In genomic region chr2:227413371-227413770, GRCh38 we compare ENCODE assay signal across 20 cellular contexts. TPM values are rescaled to one million over a fixed set of nuclear protein-coding genes. Genes with fewer than 3 reads are reported as not detected.
DNase-seq lines count a peak whose midpoint lies in the region; ATAC-seq, FAIRE-seq and TF ChIP-seq lines count a peak whose summit lies in the region.
"Had no signal": no experiment of that assay in that cellular context is flagged by ENCODE, and none has a peak within 500 bp of the region (broad histone marks: within the 10 kb centered on the region; RNA-seq: fewer than 3 reads in every experiment).

No MANE protein-coding gene starts in this region.

- no peak for ATAC-seq in stimulated activated naive CD8-positive, alpha-beta T cell treated with anti-CD3 and anti-CD28 coated beads, Interleukin-15, amount 100 ng/mL, for 72 hours
- ATAC-seq: heart left ventricle had no signal

- H3K36me3 Mint-ChIP-seq in activated naive CD4-positive, alpha-beta T cell treated with anti-CD3 and anti-CD28 coated beads, Interleukin-2, amount 50 U/mL, for 24 hours, result no peaks in the 10 kb centered on the region
- H3K36me3 Mint-ChIP-seq in activated naive CD8-positive, alpha-beta T cell, result peaks cover 4% of the 10 kb centered on the region
- H3K36me3 Mint-ChIP-seq: activated naive CD4-positive, alpha-beta T cell treated with anti-CD3 and anti-CD28 coated beads, Interleukin-2, amount 10 ng/mL, durations not matched to agents 7 days and 5 days; CD4-positive, CD25-positive, alpha-beta regulatory T cell had no signal

- H3K27me3 ChIP-seq in keratinocyte (ENCODE audit: control insufficient read depth, extremely low read depth, insufficient read depth, low read length), result no peaks in the 10 kb centered on the region
- H3K27me3 ChIP-seq: heart left ventricle had no signal

- H3K27ac ChIP-seq in keratinocyte (ENCODE audit: control insufficient read depth, insufficient read depth, low read length), result peak overlapping the region; percentile 8

- H3K79me2 ChIP-seq in keratinocyte (ENCODE audit: control insufficient read depth, insufficient read depth, low read length), result no peaks in the 10 kb centered on the region

- peak overlapping the region; percentile 16 for H3K4me2 ChIP-seq in keratinocyte (ENCODE audit: control insufficient read depth, extremely low read depth, insufficient read depth, low read depth, low read length)

- H3K27me3 Mint-ChIP-seq in activated naive CD4-positive, alpha-beta T cell treated with anti-CD3 and anti-CD28 coated beads, Interleukin-2, amount 50 U/mL, for 24 hours, result no peaks in the 10 kb centered on the region
- no peaks in the 10 kb centered on the region for H3K27me3 Mint-ChIP-seq in activated naive CD8-positive, alpha-beta T cell
- no peaks in the 10 kb centered on the region for H3K27me3 Mint-ChIP-seq in stimulated activated naive CD8-positive, alpha-beta T cell treated with anti-CD3 and anti-CD28 coated beads, Interleukin-15, amount 100 ng/mL, for 72 hours
- H3K27me3 Mint-ChIP-seq: activated naive CD4-positive, alpha-beta T cell treated with anti-CD3 and anti-CD28 coated beads, Interleukin-2, amount 10 ng/mL, durations not matched to agents 7 days and 5 days; CD4-positive, CD25-positive, alpha-beta regulatory T cell had no signal

- no peak overlapping the region for H3K9ac ChIP-seq in keratinocyte (ENCODE audit: control insufficient read depth, extremely low read depth, insufficient read depth, low read length)

- peak overlapping the region; percentile 58 for H2AFZ ChIP-seq in keratinocyte (ENCODE audit: control insufficient read depth, low read length)

- no peaks in the 10 kb centered on the region for H3K9me3 ChIP-seq in keratinocyte (ENCODE audit: control insufficient read depth, low read depth, low read length)
- H3K9me3 ChIP-seq: HAP-1, heart left ventricle had no signal

- no peaks in the 10 kb centered on the region for H4K20me1 ChIP-seq in keratinocyte (ENCODE audit: control insufficient read depth, extremely low read depth, insufficient read depth, low read length)

- dilution Hi-C loops in keratinocyte (cut with MboI; ENCODE audit: extremely low pct_ligation_motif_present, low sequenced_read_pairs), result no loop called here

- peaks cover 44% of the 10 kb centered on the region for H3K4me1 ChIP-seq in keratinocyte (ENCODE audit: control insufficient read depth, extremely low read depth, insufficient read depth, low read length)
- H3K4me1 ChIP-seq: HAP-1 had no signal

- peak overlapping the region; percentile 54 for H3K4me3 Mint-ChIP-seq in activated naive CD4-positive, alpha-beta T cell treated with anti-CD3 and anti-CD28 coated beads, Interleukin-2, amount 50 U/mL, for 24 hours
- peak overlapping the region; percentile 15 for H3K4me3 Mint-ChIP-seq in activated naive CD8-positive, alpha-beta T cell
- H3K4me3 Mint-ChIP-seq in stimulated activated naive CD8-positive, alpha-beta T cell treated with anti-CD3 and anti-CD28 coated beads, Interleukin-15, amount 100 ng/mL, for 72 hours, result peak overlapping the region; percentile 4 to 11
- H3K4me3 Mint-ChIP-seq: activated naive CD4-positive, alpha-beta T cell treated with anti-CD3 and anti-CD28 coated beads, Interleukin-2, amount 10 ng/mL, durations not matched to agents 7 days and 5 days; CD4-positive, CD25-positive, alpha-beta regulatory T cell had no signal

- no peaks in the 10 kb centered on the region for H3K9me3 Mint-ChIP-seq in activated naive CD4-positive, alpha-beta T cell treated with anti-CD3 and anti-CD28 coated beads, Interleukin-2, amount 50 U/mL, for 24 hours
- H3K9me3 Mint-ChIP-seq in activated naive CD8-positive, alpha-beta T cell (ENCODE audit: low read depth), result no peaks in the 10 kb centered on the region
- H3K9me3 Mint-ChIP-seq in stimulated activated naive CD8-positive, alpha-beta T cell treated with anti-CD3 and anti-CD28 coated beads, Interleukin-15, amount 100 ng/mL, for 72 hours, result no peaks in the 10 kb centered on the region
- H3K9me3 Mint-ChIP-seq: activated naive CD4-positive, alpha-beta T cell treated with anti-CD3 and anti-CD28 coated beads, Interleukin-2, amount 10 ng/mL, durations not matched to agents 7 days and 5 days; CD4-positive, CD25-positive, alpha-beta regulatory T cell had no signal

- no peak for TF ChIP-seq CTCF in keratinocyte (optimal IDR thresholded peaks at IDR 0.05 in 1 of 3, IDR thresholded peaks at IDR 0.05 in 1 of 3, conservative IDR thresholded peaks at IDR 0.05 in 1 of 3; ENCODE audit: extremely low read depth in 1 of 3, insufficient read depth in 2 of 3, low read length in 3 of 3)
- no peak for TF ChIP-seq CTCF in GM13976 (IDR thresholded peaks at IDR 0.05; ENCODE audit: borderline replicate concordance, control extremely low read depth, extremely low read depth, insufficient read depth, missing control alignments)

- in situ Hi-C loops in GM13976 (cut with MboI; ENCODE audit: low sequenced_read_pairs, unreplicated experiment), result no loop called here

- no peak for FAIRE-seq in keratinocyte (lab: Jason Lieb, UNC)

- peak overlapping the region; percentile 74 for H3K27ac Mint-ChIP-seq in activated naive CD4-positive, alpha-beta T cell treated with anti-CD3 and anti-CD28 coated beads, Interleukin-2, amount 50 U/mL, for 24 hours
- peak overlapping the region; percentile 95 for H3K27ac Mint-ChIP-seq in activated naive CD8-positive, alpha-beta T cell
- H3K27ac Mint-ChIP-seq in stimulated activated naive CD8-positive, alpha-beta T cell treated with anti-CD3 and anti-CD28 coated beads, Interleukin-15, amount 100 ng/mL, for 72 hours, result peak overlapping the region in 1 of 2 donors; percentile 19
- H3K27ac Mint-ChIP-seq: activated naive CD4-positive, alpha-beta T cell treated with anti-CD3 and anti-CD28 coated beads, Interleukin-2, amount 10 ng/mL, durations not matched to agents 7 days and 5 days had no signal

- H3K36me3 ChIP-seq in keratinocyte (ENCODE audit: control insufficient read depth in 2 of 2, extremely low read depth in 1 of 2, insufficient read depth in 2 of 2, low read length in 2 of 2), result no peaks in the 10 kb centered on the region
- H3K36me3 ChIP-seq: HAP-1, heart left ventricle had no signal

- no peaks in the 10 kb centered on the region for H3K9me1 ChIP-seq in keratinocyte (ENCODE audit: control insufficient read depth, extremely low read depth, insufficient read depth, low read length)

- H3K4me1 Mint-ChIP-seq in activated naive CD4-positive, alpha-beta T cell treated with anti-CD3 and anti-CD28 coated beads, Interleukin-2, amount 50 U/mL, for 24 hours, result peaks cover 57% of the 10 kb centered on the region
- H3K4me1 Mint-ChIP-seq in activated naive CD8-positive, alpha-beta T cell (ENCODE audit: low read depth), result peaks cover 60% of the 10 kb centered on the region
- H3K4me1 Mint-ChIP-seq in stimulated activated naive CD8-positive, alpha-beta T cell treated with anti-CD3 and anti-CD28 coated beads, Interleukin-15, amount 100 ng/mL, for 72 hours, result peaks cover 70% of the 10 kb centered on the region

- H3K4me3 ChIP-seq in keratinocyte (ENCODE audit: control insufficient read depth in 2 of 3, extremely low read depth in 1 of 3, insufficient read depth in 2 of 3, low read depth in 1 of 3, low read length in 3 of 3), result no peak overlapping the region
- H3K4me3 ChIP-seq: HAP-1, heart left ventricle had no signal

- DNase-seq in activated naive CD4-positive, alpha-beta T cell (lab: John Stamatoyannopoulos, UW), result no peak
- DNase-seq in keratinocyte (ENCODE audit: low read depth, low spot score), result no peak
- no peak for DNase-seq in stimulated activated naive CD8-positive, alpha-beta T cell treated with anti-CD3 and anti-CD28 coated beads, Interleukin-15, amount 100 ng/mL, for 72 hours
- no peak for DNase-seq in NCI-H1092 treated with DMSO at 0.1 percent for 48 hours (lab: John Stamatoyannopoulos, UW)
- no peak for DNase-seq in GM13976 (ENCODE audit: low spot score)
- DNase-seq: activated CD4-positive, alpha-beta T cell treated with anti-CD3 and anti-CD28 coated beads, Interleukin-2, amount 50 U/mL, for 1 hour; activated naive CD4-positive, alpha-beta T cell treated with anti-CD3 and anti-CD28 coated beads, Interleukin-2, amount 10 ng/mL, durations not matched to agents 7 days and 5 days; CD4-positive, CD25-positive, alpha-beta regulatory T cell; EL; heart left ventricle; NCI-H1092; NCI-H187 treated with DMSO at 0.1 percent for 48 hours; NCI-H526; nucleus accumbens; stimulated activated CD8-positive, alpha-beta memory T cell treated with anti-CD3 and anti-CD28 coated beads, Interleukin-4, amount 100 ng/mL, for 48 hours; T-helper 2 cell had no signal

RNA-seq across cellular contexts. Expression of gene SCYGR1, which starts 25.6 kb away (rescaled TPM):
- not detected in 3 replicates for polyA plus RNA-seq in keratinocyte
- not detected for polyA plus RNA-seq in keratinocyte (2011; ENCODE audit: low read depth)
- polyA plus RNA-seq in keratinocyte (2011; cell fraction: cytosol; rRNA removed), result not detected in 2 replicates
- not detected in 2 replicates for polyA plus RNA-seq in keratinocyte (2011; cell fraction: nucleus; rRNA removed)
- not detected in 2 replicates for polyA plus RNA-seq in keratinocyte (2012; ENCODE audit: low replicate concordance)
- polyA minus RNA-seq in keratinocyte, result not detected in 3 replicates
- polyA minus RNA-seq in keratinocyte (2011; cell fraction: cytosol; rRNA and poly(A)+ RNA removed), result not detected
- not detected in 2 replicates for polyA minus RNA-seq in keratinocyte (2011; cell fraction: nucleus; rRNA and poly(A)+ RNA removed)
- polyA plus RNA-seq: CD4-positive, CD25-positive, alpha-beta regulatory T cell; heart left ventricle; urinary bladder had no signal

RNA-seq across cellular contexts. Expression of gene TM4SF20, which starts 34.3 kb away (rescaled TPM):
- not detected in 3 replicates for polyA plus RNA-seq in keratinocyte
- polyA plus RNA-seq in keratinocyte (2011; ENCODE audit: low read depth), result not detected
- not detected in 2 replicates for polyA plus RNA-seq in keratinocyte (2011; cell fraction: cytosol; rRNA removed)
- polyA plus RNA-seq in keratinocyte (2011; cell fraction: nucleus; rRNA removed), result not detected in 2 replicates
- not detected in 2 replicates for polyA plus RNA-seq in keratinocyte (2012; ENCODE audit: low replicate concordance)
- not detected in 3 replicates for polyA minus RNA-seq in keratinocyte
- not detected for polyA minus RNA-seq in keratinocyte (2011; cell fraction: cytosol; rRNA and poly(A)+ RNA removed)
- not detected in 2 replicates for polyA minus RNA-seq in keratinocyte (2011; cell fraction: nucleus; rRNA and poly(A)+ RNA removed)
- polyA plus RNA-seq: CD4-positive, CD25-positive, alpha-beta regulatory T cell; heart left ventricle; urinary bladder had no signal

RNA-seq across cellular contexts. Expression of gene AGFG1, which starts 58.6 kb away (rescaled TPM):
- polyA plus RNA-seq in keratinocyte, result 111 to 125 TPM (median 111 TPM) in 3 replicates
- 34.8 TPM for polyA plus RNA-seq in keratinocyte (2011; ENCODE audit: low read depth)
- polyA plus RNA-seq in keratinocyte (2011; cell fraction: cytosol; rRNA removed), result 77.3 and 156 TPM in 2 replicates
- 67.4 and 76.8 TPM in 2 replicates for polyA plus RNA-seq in keratinocyte (2011; cell fraction: nucleus; rRNA removed)
- polyA plus RNA-seq in keratinocyte (2012; ENCODE audit: low replicate concordance), result 63.9 and 75.2 TPM in 2 replicates
- 170 to 251 TPM (median 221 TPM) in 3 replicates for polyA minus RNA-seq in keratinocyte
- 108 TPM for polyA minus RNA-seq in keratinocyte (2011; cell fraction: cytosol; rRNA and poly(A)+ RNA removed)
- 60.2 and 123 TPM in 2 replicates for polyA minus RNA-seq in keratinocyte (2011; cell fraction: nucleus; rRNA and poly(A)+ RNA removed)
